In the genomic region with DNA sequence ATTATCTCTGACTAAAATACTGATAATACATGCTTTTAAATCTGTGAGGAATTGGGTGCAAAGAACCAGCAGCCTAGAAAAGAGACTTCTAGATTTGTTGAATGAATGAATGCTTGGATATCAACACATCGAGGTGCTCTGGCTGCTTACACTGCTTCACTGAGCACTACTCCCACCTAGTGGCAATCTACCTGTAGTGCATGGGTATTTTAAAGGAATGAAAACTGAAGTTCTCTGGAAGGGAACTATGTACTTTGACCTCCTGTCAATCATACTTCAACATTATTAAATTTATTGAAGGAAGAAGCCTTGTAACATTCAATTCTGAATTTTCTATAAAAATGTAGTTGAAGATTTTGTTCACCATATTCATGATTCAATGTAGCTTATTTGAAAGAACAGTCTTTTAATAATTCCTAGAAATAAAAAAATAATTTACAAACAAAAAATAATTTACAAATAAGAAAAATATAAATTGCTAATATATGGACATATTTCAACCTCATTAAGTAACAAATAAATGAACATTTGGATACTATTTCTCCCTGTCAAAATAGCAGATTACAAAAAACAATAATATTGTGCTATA, we compare ENCODE assay signal across 1 cellular context.
TF ChIP-seq lines count a peak whose summit lies in the region.

No MANE protein-coding gene starts in this region.

TF ChIP-seq in HCT116, 20 proteins besides CTCF, POLR2A, EP300 and RAD21 (continued from another document):
- TF ChIP-seq, protein P1, sequence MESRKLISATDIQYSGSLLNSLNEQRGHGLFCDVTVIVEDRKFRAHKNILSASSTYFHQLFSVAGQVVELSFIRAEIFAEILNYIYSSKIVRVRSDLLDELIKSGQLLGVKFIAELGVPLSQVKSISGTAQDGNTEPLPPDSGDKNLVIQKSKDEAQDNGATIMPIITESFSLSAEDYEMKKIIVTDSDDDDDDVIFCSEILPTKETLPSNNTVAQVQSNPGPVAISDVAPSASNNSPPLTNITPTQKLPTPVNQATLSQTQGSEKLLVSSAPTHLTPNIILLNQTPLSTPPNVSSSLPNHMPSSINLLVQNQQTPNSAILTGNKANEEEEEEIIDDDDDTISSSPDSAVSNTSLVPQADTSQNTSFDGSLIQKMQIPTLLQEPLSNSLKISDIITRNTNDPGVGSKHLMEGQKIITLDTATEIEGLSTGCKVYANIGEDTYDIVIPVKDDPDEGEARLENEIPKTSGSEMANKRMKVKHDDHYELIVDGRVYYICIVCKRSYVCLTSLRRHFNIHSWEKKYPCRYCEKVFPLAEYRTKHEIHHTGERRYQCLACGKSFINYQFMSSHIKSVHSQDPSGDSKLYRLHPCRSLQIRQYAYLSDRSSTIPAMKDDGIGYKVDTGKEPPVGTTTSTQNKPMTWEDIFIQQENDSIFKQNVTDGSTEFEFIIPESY (IDR thresholded peaks at IDR 0.05; ENCODE audit: extremely low read depth, insufficient replicate concordance, low read length), result no peak
- TF ChIP-seq EZH2 (IDR thresholded peaks at IDR 0.05) (no peak), TCF7L2 (IDR thresholded peaks at IDR 0.05; ENCODE audit: borderline replicate concordance, extremely low read depth, insufficient read depth, insufficient read length) (no peak), JUND (IDR thresholded peaks at IDR 0.05) (no peak), EZH2phosphoT487 (IDR thresholded peaks at IDR 0.05; ENCODE audit: borderline replicate concordance) (no peak), POLR2AphosphoS5 (IDR thresholded peaks at IDR 0.05; ENCODE audit: low read depth, low read length) (no peak), SRF (IDR thresholded peaks at IDR 0.05; ENCODE audit: low read depth) (no peak), REST (IDR thresholded peaks at IDR 0.05; ENCODE audit: low read depth) (no peak), EGR1 (IDR thresholded peaks at IDR 0.05; ENCODE audit: low read depth) (no peak)
- TF ChIP-seq, protein P2, sequence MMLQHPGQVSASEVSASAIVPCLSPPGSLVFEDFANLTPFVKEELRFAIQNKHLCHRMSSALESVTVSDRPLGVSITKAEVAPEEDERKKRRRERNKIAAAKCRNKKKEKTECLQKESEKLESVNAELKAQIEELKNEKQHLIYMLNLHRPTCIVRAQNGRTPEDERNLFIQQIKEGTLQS (IDR thresholded peaks at IDR 0.05), result no peak
